In genomic region chr15:57423599-57424140, GRCh38 we compare ENCODE assay signal across 37 cellular contexts. TPM values are rescaled to one million over a fixed set of nuclear protein-coding genes. Genes with fewer than 3 reads are reported as not detected.
"Had no signal": no experiment of that assay in that cellular context is flagged by ENCODE, and none has a peak within 500 bp of the region (broad histone marks: within the 10 kb centered on the region; RNA-seq: fewer than 3 reads in every experiment).

No MANE protein-coding gene starts in this region.

- ATAC-seq: activated CD4-positive, CD25-positive, alpha-beta regulatory T cell treated with anti-CD3 and anti-CD28 coated beads, Interleukin-2, amount 50 U/mL, for 24 hours; body of pancreas; gastroesophageal sphincter; naive thymus-derived CD4-positive, alpha-beta T cell; stimulated activated naive B cell treated with anti-CD40 and anti-IgM and Interleukin-4, amounts not matched to agents 10 μg/mL and 1 μg/mL and 100 μg/mL, for 72 hours; upper lobe of right lung had no signal

- H3K4me3 ChIP-seq: adrenal gland, body of pancreas, coronary artery, dorsolateral prefrontal cortex, gastroesophageal sphincter, hepatocyte, left ventricle myocardium inferior, sigmoid colon, smooth muscle cell, stomach, thyroid gland, upper lobe of right lung had no signal

- H2AFZ ChIP-seq: hepatocyte had no signal

- H3K4me2 ChIP-seq: hepatocyte, smooth muscle cell had no signal

- H3K27ac Mint-ChIP-seq: activated naive CD4-positive, alpha-beta T cell treated with anti-CD3 and anti-CD28 coated beads for 36 hours; activated naive CD8-positive, alpha-beta T cell treated with anti-CD3 and anti-CD28 coated beads for 36 hours; activated T-helper 1 cell treated with anti-CD3 and anti-CD28 coated beads, Interleukin-12 subunit alpha, Interleukin-12 subunit beta, Interleukin-2, Interleukin-4 antibody, amounts not matched to agents 30 ng/mL and 10 ng/mL and 1 ng/mL, durations not matched to agents 14 hours and 24 hours and 36 hours; naive thymus-derived CD4-positive, alpha-beta T cell; stimulated activated naive B cell treated with anti-CD40 and anti-IgM and Interleukin-4, amounts not matched to agents 10 μg/mL and 1 μg/mL and 100 μg/mL, for 72 hours; T-helper 1 cell treated with Interleukin-12 subunit alpha and Interleukin-12 subunit beta and Interleukin-4 antibody, amounts not matched to agents 30 μg/mL and 1 μg/mL, for 36 hours had no signal

- H3K9me3 Mint-ChIP-seq: activated naive CD4-positive, alpha-beta T cell treated with anti-CD3 and anti-CD28 coated beads for 36 hours; activated naive CD8-positive, alpha-beta T cell treated with anti-CD3 and anti-CD28 coated beads for 36 hours; activated T-helper 1 cell treated with anti-CD3 and anti-CD28 coated beads, Interleukin-12 subunit alpha, Interleukin-12 subunit beta, Interleukin-2, Interleukin-4 antibody, amounts not matched to agents 30 ng/mL and 10 ng/mL and 1 ng/mL, durations not matched to agents 14 hours and 24 hours and 36 hours; stimulated activated naive B cell treated with anti-CD40 and anti-IgM and Interleukin-4, amounts not matched to agents 10 μg/mL and 1 μg/mL and 100 μg/mL, for 72 hours; T-helper 1 cell treated with Interleukin-12 subunit alpha and Interleukin-12 subunit beta and Interleukin-4 antibody, amounts not matched to agents 30 μg/mL and 1 μg/mL, for 36 hours had no signal

- H3K36me3 Mint-ChIP-seq: activated naive CD8-positive, alpha-beta T cell treated with anti-CD3 and anti-CD28 coated beads for 36 hours; naive thymus-derived CD4-positive, alpha-beta T cell; stimulated activated naive B cell treated with anti-CD40 and anti-IgM and Interleukin-4, amounts not matched to agents 10 μg/mL and 1 μg/mL and 100 μg/mL, for 72 hours had no signal

- H3K4me1 Mint-ChIP-seq: activated naive CD8-positive, alpha-beta T cell treated with anti-CD3 and anti-CD28 coated beads for 36 hours had no signal

- H3K36me3 ChIP-seq: adrenal gland, gastroesophageal sphincter, left ventricle myocardium inferior, sigmoid colon, stomach, thyroid gland, upper lobe of right lung had no signal

- DNase-seq: activated CD4-positive, alpha-beta T cell treated with anti-CD3 and anti-CD28 coated beads for 48 hours; activated CD4-positive, alpha-beta T cell treated with anti-CD3 and anti-CD28 coated beads, Interleukin-2, amount 50 U/mL, for 48 hours; activated CD8-positive, alpha-beta memory T cell treated with anti-CD3 and anti-CD28 coated beads, Interleukin-2, amount 50 U/mL, for 4 hours; activated effector memory CD4-positive, alpha-beta T cell treated with anti-CD3 and anti-CD28 coated beads, Interleukin-2, amount 50 U/mL, for 16 hours; activated naive CD4-positive, alpha-beta T cell treated with anti-CD3 and anti-CD28 coated beads for 36 hours; activated naive CD8-positive, alpha-beta T cell treated with anti-CD3 and anti-CD28 coated beads for 36 hours; activated T-cell treated with anti-CD3 and anti-CD28 coated beads, Interleukin-2, amount 50 U/mL, for 1 hour; adrenal gland; aorta; body of pancreas; dorsolateral prefrontal cortex; effector memory CD4-positive, alpha-beta T cell; islet precursor cell; left ventricle myocardium inferior; mammary epithelial cell; midbrain; naive thymus-derived CD4-positive, alpha-beta T cell; retina; sigmoid colon; stimulated activated CD4-positive, alpha-beta T cell treated with anti-CD3 and anti-CD28 coated beads, Interleukin-1b, Interleukin-23, amount 100 ng/mL, for 48 hours; stimulated activated CD4-positive, alpha-beta T cell treated with anti-CD3 and anti-CD28 coated beads, Interleukin-4, amount 100 ng/mL, for 4 hours; stimulated activated CD8-positive, alpha-beta memory T cell treated with anti-CD3 and anti-CD28 coated beads, Interleukin-4, amount 100 ng/mL, for 48 hours; stimulated activated naive B cell treated with anti-CD40 and anti-IgM and Interleukin-4, amounts not matched to agents 10 μg/mL and 1 μg/mL and 100 μg/mL, for 72 hours; stomach; SW 1271; T-helper 9 cell; thyroid gland; upper lobe of right lung had no signal

- H3K9me3 ChIP-seq: adrenal gland, body of pancreas, gastroesophageal sphincter, left ventricle myocardium inferior, sigmoid colon, stomach, thyroid gland, upper lobe of right lung had no signal

- H3K27me3 ChIP-seq: adrenal gland, body of pancreas, dorsolateral prefrontal cortex, gastroesophageal sphincter, hepatocyte, sigmoid colon, stomach, thyroid gland, upper lobe of right lung had no signal

- H3K27me3 Mint-ChIP-seq: stimulated activated naive B cell treated with anti-CD40 and anti-IgM and Interleukin-4, amounts not matched to agents 10 μg/mL and 1 μg/mL and 100 μg/mL, for 72 hours had no signal

- H3K4me3 Mint-ChIP-seq: activated naive CD4-positive, alpha-beta T cell treated with anti-CD3 and anti-CD28 coated beads for 36 hours; activated naive CD8-positive, alpha-beta T cell treated with anti-CD3 and anti-CD28 coated beads for 36 hours; activated T-helper 1 cell treated with anti-CD3 and anti-CD28 coated beads, Interleukin-12 subunit alpha, Interleukin-12 subunit beta, Interleukin-2, Interleukin-4 antibody, amounts not matched to agents 30 ng/mL and 10 ng/mL and 1 ng/mL, durations not matched to agents 14 hours and 24 hours and 36 hours; naive thymus-derived CD4-positive, alpha-beta T cell; stimulated activated naive B cell treated with anti-CD40 and anti-IgM and Interleukin-4, amounts not matched to agents 10 μg/mL and 1 μg/mL and 100 μg/mL, for 72 hours; T-helper 1 cell treated with Interleukin-12 subunit alpha and Interleukin-12 subunit beta and Interleukin-4 antibody, amounts not matched to agents 30 μg/mL and 1 μg/mL, for 36 hours had no signal

- H3K27ac ChIP-seq: adrenal gland, body of pancreas, coronary artery, dorsolateral prefrontal cortex, gastroesophageal sphincter, hepatocyte, left ventricle myocardium inferior, sigmoid colon, stomach, upper lobe of right lung, VCaP had no signal

RNA-seq across cellular contexts. Expression of gene CGNL1, which starts 47.4 kb away (rescaled TPM):
- total RNA-seq: activated CD8-positive, alpha-beta memory T cell treated with anti-CD3 and anti-CD28 coated beads for 36 hours; activated naive CD4-positive, alpha-beta T cell treated with anti-CD3 and anti-CD28 coated beads for 36 hours; activated naive CD8-positive, alpha-beta T cell treated with anti-CD3 and anti-CD28 coated beads for 36 hours; activated T-helper 1 cell treated with anti-CD3 and anti-CD28 coated beads, Interleukin-12 subunit alpha, Interleukin-12 subunit beta, Interleukin-2, Interleukin-4 antibody, amounts not matched to agents 30 ng/mL and 10 ng/mL and 1 ng/mL, durations not matched to agents 14 hours and 24 hours and 36 hours; naive thymus-derived CD4-positive, alpha-beta T cell had no signal
- polyA plus RNA-seq: naive thymus-derived CD4-positive, alpha-beta T cell had no signal
